27 cellular contexts compared by ENCODE assay signal in genomic region chr18:41763361-41763760, GRCh38.
"Had no signal": no experiment of that assay in that cellular context is flagged by ENCODE, and none has a peak within 500 bp of the region (broad histone marks: within the 10 kb centered on the region; RNA-seq: fewer than 3 reads in every experiment).

No MANE protein-coding gene starts in this region.

- H3K4me1 ChIP-seq: stomach, suprapubic skin, testis, thyroid gland, tibial artery, tibial nerve, transverse colon, upper lobe of left lung, upper lobe of right lung, uterus, vagina had no signal

- ATAC-seq: stimulated activated effector memory CD8-positive, alpha-beta T cell treated with anti-CD3 and anti-CD28 coated beads, Interleukin-12 subunit alpha, Interleukin-12 subunit beta, amount 100 ng/mL, for 72 hours; stimulated activated memory B cell treated with anti-CD40 and anti-IgM and Interleukin-4, amounts not matched to agents 10 μg/mL and 1 μg/mL and 100 μg/mL, for 72 hours; stimulated activated naive B cell treated with anti-CD40 and anti-IgM and Interleukin-4, amounts not matched to agents 10 μg/mL and 1 μg/mL and 100 μg/mL, for 72 hours; stimulated activated naive CD8-positive, alpha-beta T cell treated with anti-CD3 and anti-CD28 coated beads, Interleukin-15, amount 100 ng/mL, for 72 hours; stimulated activated naive CD8-positive, alpha-beta T cell treated with anti-CD3 and anti-CD28 coated beads, Interleukin-15, Interleukin-2, amounts not matched to agents 100 U/mL and 50 U/mL, for 24 hours; upper lobe of right lung had no signal

- FAIRE-seq: urothelium cell line had no signal

- H3K27ac ChIP-seq: stomach, suprapubic skin, testis, thoracic aorta, thyroid gland, tibial artery, tibial nerve, transverse colon, upper lobe of left lung, upper lobe of right lung, uterus, vagina had no signal

- DNase-seq: stimulated activated CD4-positive, alpha-beta T cell treated with anti-CD3 and anti-CD28 coated beads, Interleukin-2, amount 100 ng/mL, for 48 hours; stimulated activated CD4-positive, alpha-beta T cell treated with anti-CD3 and anti-CD28 coated beads, Interleukin-4, amount 100 ng/mL, for 1 hour; stimulated activated CD4-positive, alpha-beta T cell treated with anti-CD3 and anti-CD28 coated beads, Interleukin-4, amount 100 ng/mL, for 24 hours; stimulated activated CD4-positive, alpha-beta T cell treated with anti-CD3 and anti-CD28 coated beads, Interleukin-4, amount 100 ng/mL, for 4 hours; stimulated activated CD8-positive, alpha-beta memory T cell treated with anti-CD3 and anti-CD28 coated beads, Interleukin-4, amount 100 ng/mL, for 48 hours; stimulated activated naive B cell treated with anti-CD40 and anti-IgM and Interleukin-4, amounts not matched to agents 10 μg/mL and 1 μg/mL and 100 μg/mL, for 72 hours; stimulated activated naive CD4-positive, alpha-beta T cell; stimulated activated naive CD4-positive, alpha-beta T cell treated with Interleukin-2 at 50 U/mL for 16 hours; stimulated activated naive CD8-positive, alpha-beta T cell treated with anti-CD3 and anti-CD28 coated beads, Interleukin-15, amount 100 ng/mL, for 72 hours; stimulated activated naive CD8-positive, alpha-beta T cell treated with anti-CD3 and anti-CD28 coated beads, Interleukin-15, Interleukin-2, amounts not matched to agents 100 U/mL and 50 U/mL, for 24 hours; stomach; substantia nigra; testis; thyroid gland; tibial artery; transverse colon; trophoblast cell; upper lobe of left lung; upper lobe of right lung; uterus had no signal

- H3K4me3 ChIP-seq: stomach, suprapubic skin, testis, thoracic aorta, thyroid gland, tibial artery, tibial nerve, transverse colon, upper lobe of left lung, upper lobe of right lung, uterus, vagina had no signal

- H3K27me3 ChIP-seq: stomach, suprapubic skin, testis, thyroid gland, tibial artery, tibial nerve, transverse colon, upper lobe of left lung, upper lobe of right lung, uterus, vagina had no signal

- H3K36me3 ChIP-seq: stomach, suprapubic skin, thoracic aorta, thyroid gland, tibial artery, tibial nerve, transverse colon, upper lobe of left lung, upper lobe of right lung, uterus, vagina had no signal

- H3K9me3 ChIP-seq: stomach, suprapubic skin, testis, thoracic aorta, thyroid gland, tibial artery, tibial nerve, transverse colon, upper lobe of left lung, upper lobe of right lung, uterus, vagina had no signal
